In the genomic region with DNA sequence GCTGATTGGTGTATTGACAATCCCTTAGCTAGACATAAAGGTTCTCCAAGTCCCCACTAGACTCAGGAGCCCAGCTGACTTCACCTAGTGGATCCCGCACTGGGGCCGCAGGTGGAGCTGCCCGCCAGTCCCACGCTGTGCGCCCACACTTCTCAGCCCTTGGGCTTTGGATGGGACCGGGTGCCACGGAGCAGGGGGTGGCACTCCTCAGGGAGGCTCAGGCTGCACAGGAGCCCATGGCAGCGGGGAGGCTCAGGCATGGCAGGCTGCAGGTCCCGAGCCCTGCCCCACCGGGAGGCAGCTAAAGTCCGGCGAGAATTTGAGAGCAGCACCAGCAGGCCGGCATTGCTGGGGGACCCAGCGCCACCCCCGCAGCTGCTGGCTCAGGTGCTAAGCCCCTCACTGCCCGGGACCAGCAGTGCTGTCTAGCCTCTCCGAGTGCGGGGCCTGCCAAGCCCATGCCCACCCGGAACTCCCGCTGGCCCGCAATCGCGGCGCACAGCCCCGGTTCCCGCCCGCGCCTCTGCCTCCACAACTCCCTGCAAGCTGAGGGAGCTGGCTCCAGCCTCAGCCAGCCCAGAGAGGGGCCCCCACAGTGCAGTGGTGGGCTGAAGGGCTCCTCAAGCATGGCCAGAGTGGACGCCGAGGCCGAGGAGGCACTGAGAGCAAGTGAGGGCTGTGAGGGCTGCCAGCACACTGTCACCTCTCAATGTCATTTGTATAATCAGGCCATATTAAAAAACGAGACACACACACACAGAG, we compare ENCODE assay signal across 34 cellular contexts.
"Had no signal": no experiment of that assay in that cellular context is flagged by ENCODE, and none has a peak within 500 bp of the region (broad histone marks: within the 10 kb centered on the region; RNA-seq: fewer than 3 reads in every experiment).

No MANE protein-coding gene starts in this region.

- H3K4me1 ChIP-seq: adrenal gland, body of pancreas, breast epithelium had no signal

- ATAC-seq: activated CD8-positive, alpha-beta T cell treated with anti-CD3 and anti-CD28 coated beads for 36 hours; activated naive CD4-positive, alpha-beta T cell treated with anti-CD3 and anti-CD28 coated beads, Interleukin-2, amount 50 U/mL, for 72 hours; activated T-cell treated with anti-CD3 and anti-CD28 coated beads, Interleukin-2, amount 50 U/mL, for 4 hours; activated T-cell treated with anti-CD3 and anti-CD28 coated beads, Interleukin-2, amount 50 U/mL, for 72 hours; activated T-helper 17 cell treated with anti-CD3 and anti-CD28 coated beads, Interleukin-2, amount 50 U/mL, for 72 hours; body of pancreas had no signal

- H3K27ac Mint-ChIP-seq: activated B cell treated with CpG ODN at 0.5 μM for 24 hours; activated CD4-positive, alpha-beta memory T cell treated with anti-CD3 and anti-CD28 coated beads for 36 hours; activated CD4-positive, alpha-beta T cell treated with anti-CD3 and anti-CD28 coated beads, Interleukin-2, amount 10 ng/mL, durations not matched to agents 24 days and 14 days; activated CD8-positive, alpha-beta T cell treated with anti-CD3 and anti-CD28 coated beads for 36 hours; activated naive CD4-positive, alpha-beta T cell treated with anti-CD3 and anti-CD28 coated beads for 36 hours; activated naive CD4-positive, alpha-beta T cell treated with anti-CD3 and anti-CD28 coated beads, Interleukin-2, amount 50 U/mL, for 72 hours; activated naive CD8-positive, alpha-beta T cell treated with anti-CD3 and anti-CD28 coated beads for 36 hours; activated T-cell treated with anti-CD3 and anti-CD28 coated beads, Interleukin-2, amount 50 U/mL, for 72 hours; activated T-helper 1 cell treated with anti-CD3 and anti-CD28 coated beads, Interleukin-12 subunit alpha, Interleukin-12 subunit beta, Interleukin-2, Interleukin-4 antibody, amounts not matched to agents 30 ng/mL and 10 ng/mL and 1 ng/mL, durations not matched to agents 14 hours and 24 hours and 36 hours; activated T-helper 17 cell treated with anti-CD3 and anti-CD28 coated beads, Interleukin-2, amount 50 U/mL, for 72 hours; T-helper 1 cell treated with Interleukin-12 subunit alpha and Interleukin-12 subunit beta and Interleukin-4 antibody, amounts not matched to agents 30 μg/mL and 1 μg/mL, for 36 hours; T-helper 2 cell treated with Interferon-gamma antibody and Interleukin-4, amounts not matched to agents 5 μg/mL and 100 μg/mL, for 36 hours had no signal

- H3K36me3 Mint-ChIP-seq: activated CD4-positive, alpha-beta memory T cell treated with anti-CD3 and anti-CD28 coated beads for 36 hours; activated naive CD4-positive, alpha-beta T cell treated with anti-CD3 and anti-CD28 coated beads, Interleukin-2, amount 50 U/mL, for 72 hours; activated naive CD8-positive, alpha-beta T cell treated with anti-CD3 and anti-CD28 coated beads for 36 hours had no signal

- H3K4me3 Mint-ChIP-seq: activated B cell treated with CpG ODN at 0.5 μM for 24 hours; activated CD4-positive, alpha-beta memory T cell treated with anti-CD3 and anti-CD28 coated beads for 36 hours; activated CD4-positive, alpha-beta T cell treated with anti-CD3 and anti-CD28 coated beads, Interleukin-2, amount 10 ng/mL, durations not matched to agents 24 days and 14 days; activated CD8-positive, alpha-beta T cell treated with anti-CD3 and anti-CD28 coated beads for 36 hours; activated naive CD4-positive, alpha-beta T cell treated with anti-CD3 and anti-CD28 coated beads for 36 hours; activated naive CD8-positive, alpha-beta T cell treated with anti-CD3 and anti-CD28 coated beads for 36 hours; activated T-cell treated with anti-CD3 and anti-CD28 coated beads, Interleukin-2, amount 50 U/mL, for 4 hours; activated T-cell treated with anti-CD3 and anti-CD28 coated beads, Interleukin-2, amount 50 U/mL, for 72 hours; activated T-helper 1 cell treated with anti-CD3 and anti-CD28 coated beads, Interleukin-12 subunit alpha, Interleukin-12 subunit beta, Interleukin-2, Interleukin-4 antibody, amounts not matched to agents 30 ng/mL and 10 ng/mL and 1 ng/mL, durations not matched to agents 14 hours and 24 hours and 36 hours; activated T-helper 17 cell treated with anti-CD3 and anti-CD28 coated beads, Interleukin-2, amount 50 U/mL, for 72 hours; T-helper 1 cell treated with Interleukin-12 subunit alpha and Interleukin-12 subunit beta and Interleukin-4 antibody, amounts not matched to agents 30 μg/mL and 1 μg/mL, for 36 hours; T-helper 2 cell treated with Interferon-gamma antibody and Interleukin-4, amounts not matched to agents 5 μg/mL and 100 μg/mL, for 36 hours had no signal

- H3K9me3 Mint-ChIP-seq: activated CD4-positive, alpha-beta T cell treated with anti-CD3 and anti-CD28 coated beads, Interleukin-2, amount 10 ng/mL, durations not matched to agents 24 days and 14 days; activated naive CD8-positive, alpha-beta T cell treated with anti-CD3 and anti-CD28 coated beads for 36 hours; activated T-cell treated with anti-CD3 and anti-CD28 coated beads, Interleukin-2, amount 50 U/mL, for 4 hours had no signal

- H3K27me3 Mint-ChIP-seq: activated B cell treated with CpG ODN at 0.5 μM for 24 hours; activated CD4-positive, alpha-beta memory T cell treated with anti-CD3 and anti-CD28 coated beads for 36 hours; activated CD4-positive, alpha-beta T cell treated with anti-CD3 and anti-CD28 coated beads, Interleukin-2, amount 10 ng/mL, durations not matched to agents 24 days and 14 days; activated CD8-positive, alpha-beta T cell treated with anti-CD3 and anti-CD28 coated beads for 36 hours; activated naive CD8-positive, alpha-beta T cell treated with anti-CD3 and anti-CD28 coated beads for 36 hours; activated T-helper 17 cell treated with anti-CD3 and anti-CD28 coated beads, Interleukin-2, amount 50 U/mL, for 72 hours had no signal

- H3K4me1 Mint-ChIP-seq: activated B cell treated with CpG ODN at 0.5 μM for 24 hours; activated CD4-positive, alpha-beta T cell treated with anti-CD3 and anti-CD28 coated beads, Interleukin-2, amount 10 ng/mL, durations not matched to agents 24 days and 14 days; activated naive CD8-positive, alpha-beta T cell treated with anti-CD3 and anti-CD28 coated beads for 36 hours; activated T-helper 17 cell treated with anti-CD3 and anti-CD28 coated beads, Interleukin-2, amount 50 U/mL, for 72 hours had no signal

- H3K9me3 ChIP-seq: adrenal gland, body of pancreas, breast epithelium had no signal

- H3K36me3 ChIP-seq: adrenal gland, brain microvascular endothelial cell, breast epithelium had no signal

- H3K27ac ChIP-seq: adrenal gland, body of pancreas, brain microvascular endothelial cell, breast epithelium, VCaP had no signal

- H3K27me3 ChIP-seq: adrenal gland, body of pancreas, brain microvascular endothelial cell, breast epithelium had no signal

- DNase-seq: activated B cell treated with CpG ODN at 0.5 μM for 24 hours; activated CD4-positive, alpha-beta memory T cell treated with anti-CD3 and anti-CD28 coated beads for 36 hours; activated CD4-positive, alpha-beta T cell treated with anti-CD3 and anti-CD28 coated beads for 4 hours; activated CD4-positive, alpha-beta T cell treated with anti-CD3 and anti-CD28 coated beads, Interleukin-2, amount 10 ng/mL, durations not matched to agents 24 days and 14 days; activated CD4-positive, alpha-beta T cell treated with anti-CD3 and anti-CD28 coated beads, Interleukin-2, amount 50 U/mL, for 1 hour; activated CD4-positive, alpha-beta T cell treated with anti-CD3 and anti-CD28 coated beads, Interleukin-2, amount 50 U/mL, for 4 hours; activated CD4-positive, CD25-positive, alpha-beta regulatory T cell treated with anti-CD3 and anti-CD28 coated beads, Interleukin-2, amount 50 U/mL, for 72 hours; activated CD8-positive, alpha-beta memory T cell treated with anti-CD3 and anti-CD28 coated beads, Interleukin-2, amount 50 U/mL, for 4 hours; activated CD8-positive, alpha-beta T cell treated with anti-CD3 and anti-CD28 coated beads for 36 hours; activated effector memory CD4-positive, alpha-beta T cell treated with anti-CD3 and anti-CD28 coated beads, Interleukin-2, amount 50 U/mL, for 16 hours; activated gamma-delta T cell treated with Interleukin-2 at 50 U/mL for 16 hours; activated naive CD4-positive, alpha-beta T cell; activated naive CD4-positive, alpha-beta T cell treated with anti-CD3 and anti-CD28 coated beads for 36 hours; activated naive CD4-positive, alpha-beta T cell treated with anti-CD3 and anti-CD28 coated beads, Interleukin-2, amount 50 U/mL, for 16 hours; activated naive CD8-positive, alpha-beta T cell treated with anti-CD3 and anti-CD28 coated beads for 36 hours; activated T-cell treated with anti-CD3 and anti-CD28 coated beads for 4 hours; activated T-cell treated with anti-CD3 and anti-CD28 coated beads, Interleukin-2, amount 50 U/mL, for 1 hour; activated T-cell treated with anti-CD3 and anti-CD28 coated beads, Interleukin-2, amount 50 U/mL, for 4 hours; activated T-cell treated with anti-CD3 and anti-CD28 coated beads, Interleukin-2, amount 50 U/mL, for 72 hours; adrenal gland; amniotic stem cell; body of pancreas; brain microvascular endothelial cell; central memory CD4-positive, alpha-beta T cell; T-helper 1 cell; T-helper 2 cell; T-helper 9 cell had no signal

- H3K4me3 ChIP-seq: adrenal gland, body of pancreas, breast epithelium had no signal
